ENCODE assay signal across 2 cellular contexts in the genomic region with DNA sequence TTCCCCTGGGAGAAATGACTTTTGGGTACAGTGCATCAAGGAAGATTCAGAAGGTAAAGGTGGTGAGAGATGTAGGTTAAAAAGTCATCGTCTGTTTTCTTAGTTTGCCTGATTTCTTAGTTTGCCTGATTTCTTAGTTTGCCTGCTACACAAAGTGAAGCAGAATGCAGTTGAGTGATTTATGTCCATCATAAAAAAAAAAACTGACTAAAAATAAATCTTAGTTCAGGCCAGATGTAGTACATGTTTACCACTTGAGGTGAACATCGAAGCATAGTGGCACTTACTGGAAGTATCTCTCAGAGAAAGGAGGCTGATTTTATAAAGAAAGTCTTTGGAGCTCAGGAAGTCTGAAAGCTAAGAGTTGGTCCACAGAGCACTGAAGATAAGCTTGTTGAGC.
A peak's percentile ranks its signal among the peaks of the same experiment; 100 is the strongest.
TF ChIP-seq lines count a peak whose summit lies in the region.

No MANE protein-coding gene starts in this region.

TF ChIP-seq in HEK293, 187 proteins besides CTCF, POLR2A, EP300 and RAD21 (continued from another document):
- TF ChIP-seq, protein P1, sequence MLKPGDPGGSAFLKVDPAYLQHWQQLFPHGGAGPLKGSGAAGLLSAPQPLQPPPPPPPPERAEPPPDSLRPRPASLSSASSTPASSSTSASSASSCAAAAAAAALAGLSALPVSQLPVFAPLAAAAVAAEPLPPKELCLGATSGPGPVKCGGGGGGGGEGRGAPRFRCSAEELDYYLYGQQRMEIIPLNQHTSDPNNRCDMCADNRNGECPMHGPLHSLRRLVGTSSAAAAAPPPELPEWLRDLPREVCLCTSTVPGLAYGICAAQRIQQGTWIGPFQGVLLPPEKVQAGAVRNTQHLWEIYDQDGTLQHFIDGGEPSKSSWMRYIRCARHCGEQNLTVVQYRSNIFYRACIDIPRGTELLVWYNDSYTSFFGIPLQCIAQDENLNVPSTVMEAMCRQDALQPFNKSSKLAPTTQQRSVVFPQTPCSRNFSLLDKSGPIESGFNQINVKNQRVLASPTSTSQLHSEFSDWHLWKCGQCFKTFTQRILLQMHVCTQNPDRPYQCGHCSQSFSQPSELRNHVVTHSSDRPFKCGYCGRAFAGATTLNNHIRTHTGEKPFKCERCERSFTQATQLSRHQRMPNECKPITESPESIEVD (tag by site-specific recombination; IDR thresholded peaks at IDR 0.05): 0 out of 2 replicates have a peak, but pooled peaks have one; percentile 20
- TF ChIP-seq ZNF292 (tag by site-specific recombination; IDR thresholded peaks at IDR 0.05; ENCODE audit: borderline replicate concordance, low read depth): no peak
TF ChIP-seq in HEK293: peak in this region for 1.

TF ChIP-seq in K562, 482 proteins besides CTCF, POLR2A, EP300 and RAD21:
- TF ChIP-seq, protein P2, sequence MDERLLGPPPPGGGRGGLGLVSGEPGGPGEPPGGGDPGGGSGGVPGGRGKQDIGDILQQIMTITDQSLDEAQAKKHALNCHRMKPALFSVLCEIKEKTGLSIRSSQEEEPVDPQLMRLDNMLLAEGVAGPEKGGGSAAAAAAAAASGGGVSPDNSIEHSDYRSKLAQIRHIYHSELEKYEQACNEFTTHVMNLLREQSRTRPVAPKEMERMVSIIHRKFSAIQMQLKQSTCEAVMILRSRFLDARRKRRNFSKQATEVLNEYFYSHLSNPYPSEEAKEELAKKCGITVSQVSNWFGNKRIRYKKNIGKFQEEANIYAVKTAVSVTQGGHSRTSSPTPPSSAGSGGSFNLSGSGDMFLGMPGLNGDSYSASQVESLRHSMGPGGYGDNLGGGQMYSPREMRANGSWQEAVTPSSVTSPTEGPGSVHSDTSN (CRISPR knock-in tag; IDR thresholded peaks at IDR 0.05; ENCODE audit: low read depth): no peak
- TF ChIP-seq, protein P2 (tag; conservative IDR thresholded peaks at IDR 0.05; ENCODE audit: low read depth): peak; percentile 80
- TF ChIP-seq, protein P3, sequence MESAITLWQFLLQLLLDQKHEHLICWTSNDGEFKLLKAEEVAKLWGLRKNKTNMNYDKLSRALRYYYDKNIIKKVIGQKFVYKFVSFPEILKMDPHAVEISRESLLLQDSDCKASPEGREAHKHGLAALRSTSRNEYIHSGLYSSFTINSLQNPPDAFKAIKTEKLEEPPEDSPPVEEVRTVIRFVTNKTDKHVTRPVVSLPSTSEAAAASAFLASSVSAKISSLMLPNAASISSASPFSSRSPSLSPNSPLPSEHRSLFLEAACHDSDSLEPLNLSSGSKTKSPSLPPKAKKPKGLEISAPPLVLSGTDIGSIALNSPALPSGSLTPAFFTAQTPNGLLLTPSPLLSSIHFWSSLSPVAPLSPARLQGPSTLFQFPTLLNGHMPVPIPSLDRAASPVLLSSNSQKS (CRISPR knock-in tag; IDR thresholded peaks at IDR 0.05): no peak
- TF ChIP-seq POLR2AphosphoS5 (IDR thresholded peaks at IDR 0.05; ENCODE audit: control insufficient read depth, insufficient read depth, low read depth, low read length): no peak
- no peak for TF ChIP-seq NFRKB (IDR thresholded peaks at IDR 0.05; ENCODE audit: low read depth)
- TF ChIP-seq MEIS2 (IDR thresholded peaks at IDR 0.05; ENCODE audit: partially characterized antibody): peak; percentile 88
- TF ChIP-seq, protein P4, sequence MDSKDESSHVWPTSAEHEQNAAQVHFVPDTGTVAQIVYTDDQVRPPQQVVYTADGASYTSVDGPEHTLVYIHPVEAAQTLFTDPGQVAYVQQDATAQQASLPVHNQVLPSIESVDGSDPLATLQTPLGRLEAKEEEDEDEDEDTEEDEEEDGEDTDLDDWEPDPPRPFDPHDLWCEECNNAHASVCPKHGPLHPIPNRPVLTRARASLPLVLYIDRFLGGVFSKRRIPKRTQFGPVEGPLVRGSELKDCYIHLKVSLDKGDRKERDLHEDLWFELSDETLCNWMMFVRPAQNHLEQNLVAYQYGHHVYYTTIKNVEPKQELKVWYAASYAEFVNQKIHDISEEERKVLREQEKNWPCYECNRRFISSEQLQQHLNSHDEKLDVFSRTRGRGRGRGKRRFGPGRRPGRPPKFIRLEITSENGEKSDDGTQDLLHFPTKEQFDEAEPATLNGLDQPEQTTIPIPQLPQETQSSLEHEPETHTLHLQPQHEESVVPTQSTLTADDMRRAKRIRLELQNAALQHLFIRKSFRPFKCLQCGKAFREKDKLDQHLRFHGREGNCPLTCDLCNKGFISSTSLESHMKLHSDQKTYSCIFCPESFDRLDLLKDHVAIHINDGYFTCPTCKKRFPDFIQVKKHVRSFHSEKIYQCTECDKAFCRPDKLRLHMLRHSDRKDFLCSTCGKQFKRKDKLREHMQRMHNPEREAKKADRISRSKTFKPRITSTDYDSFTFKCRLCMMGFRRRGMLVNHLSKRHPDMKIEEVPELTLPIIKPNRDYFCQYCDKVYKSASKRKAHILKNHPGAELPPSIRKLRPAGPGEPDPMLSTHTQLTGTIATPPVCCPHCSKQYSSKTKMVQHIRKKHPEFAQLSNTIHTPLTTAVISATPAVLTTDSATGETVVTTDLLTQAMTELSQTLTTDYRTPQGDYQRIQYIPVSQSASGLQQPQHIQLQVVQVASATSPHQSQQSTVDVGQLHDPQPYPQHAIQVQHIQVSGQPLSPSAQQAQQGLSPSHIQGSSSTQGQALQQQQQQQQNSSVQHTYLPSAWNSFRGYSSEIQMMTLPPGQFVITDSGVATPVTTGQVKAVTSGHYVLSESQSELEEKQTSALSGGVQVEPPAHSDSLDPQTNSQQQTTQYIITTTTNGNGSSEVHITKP (IDR thresholded peaks at IDR 0.05; ENCODE audit: partially characterized antibody): no peak
- TF ChIP-seq, protein P5, sequence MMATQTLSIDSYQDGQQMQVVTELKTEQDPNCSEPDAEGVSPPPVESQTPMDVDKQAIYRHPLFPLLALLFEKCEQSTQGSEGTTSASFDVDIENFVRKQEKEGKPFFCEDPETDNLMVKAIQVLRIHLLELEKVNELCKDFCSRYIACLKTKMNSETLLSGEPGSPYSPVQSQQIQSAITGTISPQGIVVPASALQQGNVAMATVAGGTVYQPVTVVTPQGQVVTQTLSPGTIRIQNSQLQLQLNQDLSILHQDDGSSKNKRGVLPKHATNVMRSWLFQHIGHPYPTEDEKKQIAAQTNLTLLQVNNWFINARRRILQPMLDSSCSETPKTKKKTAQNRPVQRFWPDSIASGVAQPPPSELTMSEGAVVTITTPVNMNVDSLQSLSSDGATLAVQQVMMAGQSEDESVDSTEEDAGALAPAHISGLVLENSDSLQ (IDR thresholded peaks at IDR 0.05): peak; percentile 31; the same call in 1 of the 2 replicates
- TF ChIP-seq ZNF830 (CRISPR knock-in tag; IDR thresholded peaks at IDR 0.05): no peak
TF ChIP-seq in K562: peak in this region for 3.
